In genomic region chr3:110419096-110419495, GRCh38 we compare ENCODE assay signal across 15 cellular contexts.
DNase-seq lines count a peak whose midpoint lies in the region; ATAC-seq and TF ChIP-seq lines count a peak whose summit lies in the region.
"Had no signal": no experiment of that assay in that cellular context is flagged by ENCODE, and none has a peak within 500 bp of the region (broad histone marks: within the 10 kb centered on the region; RNA-seq: fewer than 3 reads in every experiment).

No MANE protein-coding gene starts in this region.

- H4K20me1 ChIP-seq in Karpas-422 (ENCODE audit: insufficient read depth, low read depth, low read length) = no peaks in the 10 kb centered on the region

- DNase-seq in NCI-H748 (lab: John Stamatoyannopoulos, UW; ENCODE audit: unreplicated experiment) (peak; percentile 11), NCI-H748 treated with DMSO at 0.1 percent for 48 hours (lab: John Stamatoyannopoulos, UW) (no peak), NAMALWA (ENCODE audit: low spot score) (peak; percentile 3), choroid plexus epithelial cell (ENCODE audit: low read depth) (peak; percentile 21), osteocyte (ENCODE audit: extremely low spot score, unreplicated experiment) (no peak), Karpas-422 (no peak), omental fat pad (ENCODE audit: low spot score) (no peak)
- DNase-seq: activated CD4-positive, alpha-beta memory T cell treated with anti-CD3 and anti-CD28 coated beads, Interleukin-2, amount 10 ng/mL, durations not matched to agents 7 days and 5 days; activated naive CD4-positive, alpha-beta T cell; cortex of kidney; gastrocnemius medialis; left colon; spleen; thyroid gland had no signal

- H3K27ac ChIP-seq in Karpas-422 (ENCODE audit: low read length) = no peak overlapping the region
- H3K27ac ChIP-seq: gastrocnemius medialis, spleen, thyroid gland had no signal

- no peak overlapping the region for H2AFZ ChIP-seq in Karpas-422 (ENCODE audit: low read length)

- TF ChIP-seq CTCF in choroid plexus epithelial cell (conservative IDR thresholded peaks at IDR 0.05; ENCODE audit: low read depth, low read length) (no peak), osteocyte (IDR thresholded peaks at IDR 0.05) (no peak), omental fat pad (IDR thresholded peaks at IDR 0.05) (no peak)

- H3K27me3 Mint-ChIP-seq in osteocyte (ENCODE audit: unreplicated experiment) = no peaks in the 10 kb centered on the region
- H3K27me3 Mint-ChIP-seq: activated CD4-positive, alpha-beta memory T cell treated with anti-CD3 and anti-CD28 coated beads, Interleukin-2, amount 10 ng/mL, durations not matched to agents 7 days and 5 days had no signal

- H3K36me3 Mint-ChIP-seq in osteocyte (ENCODE audit: unreplicated experiment) = no peaks in the 10 kb centered on the region

- no peaks in the 10 kb centered on the region for H3K4me1 ChIP-seq in Karpas-422 (ENCODE audit: low read length)
- H3K4me1 ChIP-seq: gastrocnemius medialis, spleen, thyroid gland had no signal

- no peak for ATAC-seq in HG03108 (IDR thresholded peaks at IDR 0.05; ENCODE audit: unreplicated experiment)
- ATAC-seq in omental fat pad (ENCODE audit: low FRiP score) = no peak
- ATAC-seq: gastrocnemius medialis, left colon had no signal

- H3K4me3 ChIP-seq in choroid plexus epithelial cell (ENCODE audit: low read depth, low read length) = no peak overlapping the region
- no peak overlapping the region for H3K4me3 ChIP-seq in Karpas-422 (ENCODE audit: low read length)
- H3K4me3 ChIP-seq: gastrocnemius medialis, spleen, thyroid gland had no signal

- H3K4me2 ChIP-seq in Karpas-422 (ENCODE audit: low read depth, low read length, poor library complexity, severe bottlenecking) = no peak overlapping the region

- peaks cover 43% of the 10 kb centered on the region for H3K4me1 Mint-ChIP-seq in osteocyte (ENCODE audit: unreplicated experiment)
- H3K4me1 Mint-ChIP-seq: activated CD4-positive, alpha-beta memory T cell treated with anti-CD3 and anti-CD28 coated beads, Interleukin-2, amount 10 ng/mL, durations not matched to agents 7 days and 5 days had no signal

- H3K9me2 ChIP-seq in Karpas-422 (replicated peaks; ENCODE audit: insufficient read depth, low read length) = no peaks in the 10 kb centered on the region

- H3K9me3 Mint-ChIP-seq in osteocyte (ENCODE audit: unreplicated experiment) = peaks cover 14% of the 10 kb centered on the region
- H3K9me3 Mint-ChIP-seq: activated CD4-positive, alpha-beta memory T cell treated with anti-CD3 and anti-CD28 coated beads, Interleukin-2, amount 10 ng/mL, durations not matched to agents 7 days and 5 days had no signal

- H3K79me2 ChIP-seq in Karpas-422 (ENCODE audit: low read length) = no peaks in the 10 kb centered on the region

- H3K27ac Mint-ChIP-seq in osteocyte (ENCODE audit: unreplicated experiment) = peak overlapping the region; percentile 78
- H3K27ac Mint-ChIP-seq: activated CD4-positive, alpha-beta memory T cell treated with anti-CD3 and anti-CD28 coated beads, Interleukin-2, amount 10 ng/mL, durations not matched to agents 7 days and 5 days had no signal

- no peak overlapping the region for H3K4me3 Mint-ChIP-seq in osteocyte (ENCODE audit: unreplicated experiment)
- H3K4me3 Mint-ChIP-seq: activated CD4-positive, alpha-beta memory T cell treated with anti-CD3 and anti-CD28 coated beads, Interleukin-2, amount 10 ng/mL, durations not matched to agents 7 days and 5 days had no signal

- H3K36me3 ChIP-seq in Karpas-422 (ENCODE audit: insufficient read depth, low read length) = no peaks in the 10 kb centered on the region
- H3K36me3 ChIP-seq: gastrocnemius medialis, spleen, thyroid gland had no signal

- no peaks in the 10 kb centered on the region for H3K27me3 ChIP-seq in Karpas-422 (ENCODE audit: low read length)
- H3K27me3 ChIP-seq: gastrocnemius medialis, spleen, thyroid gland had no signal

- peaks cover 25% of the 10 kb centered on the region for H3K9me3 ChIP-seq in Karpas-422 (ENCODE audit: low read length)
- H3K9me3 ChIP-seq: gastrocnemius medialis, spleen, thyroid gland had no signal

- H3K9ac ChIP-seq in Karpas-422 (ENCODE audit: low read length) = no peak overlapping the region

Comparison
In these comparisons a context has a peak if more than half of its experiments do, and no peak if none do; other contexts are left out.
1. DNase-seq: peak in NCI-H748 (single experiment), NAMALWA (single experiment) and choroid plexus epithelial cell (single experiment); none in NCI-H748 treated with DMSO at 0.1 percent for 48 hours (single experiment), osteocyte (single experiment), Karpas-422 (single experiment) and omental fat pad (single experiment).